In the genomic region with DNA sequence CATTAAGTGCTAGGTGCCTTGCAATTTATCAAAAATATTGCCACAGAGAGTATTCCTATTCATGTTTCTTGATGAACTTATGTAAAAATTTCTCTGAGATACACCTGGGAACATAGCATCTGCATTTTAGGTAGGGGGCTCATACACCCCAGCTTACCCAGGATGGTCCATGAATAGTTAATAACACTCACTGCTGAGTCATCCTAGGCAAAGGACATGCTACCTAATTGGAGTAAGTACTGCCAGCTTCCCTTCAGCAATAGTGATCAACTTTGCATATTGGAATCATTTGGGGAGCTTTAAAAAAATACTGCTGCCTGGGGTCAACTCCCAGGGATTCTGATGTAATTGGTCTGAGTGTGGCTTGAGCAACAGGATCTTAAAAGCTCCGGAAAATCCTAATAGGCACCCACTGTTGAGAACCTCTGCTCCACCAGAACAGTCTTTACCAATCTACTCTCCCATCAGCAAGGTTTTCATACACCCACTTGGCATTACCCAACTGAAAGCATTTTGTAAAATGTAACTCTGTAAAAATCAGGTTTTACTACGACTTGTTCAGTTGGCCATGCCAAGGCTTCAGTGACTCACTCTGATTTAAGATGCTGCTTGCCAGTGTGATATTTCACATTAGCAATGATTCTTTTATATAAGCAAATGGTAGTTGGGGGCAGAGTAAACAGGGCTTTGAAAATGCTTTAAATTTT, we compare ENCODE assay signal across 17 cellular contexts.
DNase-seq lines count a peak whose midpoint lies in the region; ATAC-seq and TF ChIP-seq lines count a peak whose summit lies in the region.
"Had no signal": no experiment of that assay in that cellular context is flagged by ENCODE, and none has a peak within 500 bp of the region (broad histone marks: within the 10 kb centered on the region; RNA-seq: fewer than 3 reads in every experiment).

No MANE protein-coding gene starts in this region.

- POLR2A ChIA-PET in CD8-positive, alpha-beta memory T cell (lab: Charles Lee), result no interaction called here

- TF ChIP-seq CTCF in GM23338 (conservative IDR thresholded peaks at IDR 0.05; ENCODE audit: low read depth in 2 of 2), result no peak
- TF ChIP-seq CTCF in GM20000 (IDR thresholded peaks at IDR 0.05; ENCODE audit: extremely low read depth, missing control alignments), result no peak

- H3F3A ChIP-seq in GM23338 (replicated peaks; ENCODE audit: low read depth), result no peaks in the 10 kb centered on the region

- no peak overlapping the region; the same call in 1 of the 2 replicates for H3K27ac Mint-ChIP-seq in GM23338
- H3K27ac Mint-ChIP-seq in CD8-positive, alpha-beta memory T cell, result no peak overlapping the region
- H3K27ac Mint-ChIP-seq: activated T-helper 1 cell treated with anti-CD3 and anti-CD28 coated beads, Interleukin-12 subunit alpha, Interleukin-12 subunit beta, Interleukin-2, Interleukin-4 antibody, amounts not matched to agents 30 ng/mL and 10 ng/mL and 1 ng/mL, durations not matched to agents 14 hours and 24 hours and 36 hours had no signal

- H3K9me3 Mint-ChIP-seq in GM23338, result no peaks in the 10 kb centered on the region
- no peaks in the 10 kb centered on the region for H3K9me3 Mint-ChIP-seq in CD8-positive, alpha-beta memory T cell

- H3K4me3 ChIP-seq in GM23338 (no peak overlapping the region), skeletal muscle satellite cell (ENCODE audit: low read length) (peak overlapping the region; percentile 15)
- no peak overlapping the region for H3K4me3 ChIP-seq in CD8-positive, alpha-beta memory T cell (ENCODE audit: low read length)

- H4K20me1 ChIP-seq in GM23338 (replicated peaks; ENCODE audit: insufficient read depth), result no peaks in the 10 kb centered on the region

- H3K36me3 Mint-ChIP-seq in GM23338 (ENCODE audit: low read depth), result no peaks in the 10 kb centered on the region
- H3K36me3 Mint-ChIP-seq in CD8-positive, alpha-beta memory T cell, result no peaks in the 10 kb centered on the region

- H3K36me3 ChIP-seq in GM23338 (ENCODE audit: insufficient read depth) (no peaks in the 10 kb centered on the region), skeletal muscle satellite cell (ENCODE audit: insufficient read depth, low read length) (no peaks in the 10 kb centered on the region)
- H3K36me3 ChIP-seq in CD8-positive, alpha-beta memory T cell (ENCODE audit: insufficient read depth, low read length), result no peaks in the 10 kb centered on the region
- H3K36me3 ChIP-seq: brain microvascular endothelial cell had no signal

- H3K9ac ChIP-seq in skeletal muscle satellite cell (ENCODE audit: low read depth, low read length), result peak overlapping the region; percentile 17
- H3K9ac ChIP-seq: KMS-11 had no signal

- intact Hi-C loops in head of caudate nucleus (cut with DNase I), result no loop called here

- peak overlapping the region; percentile 90 for H2AFZ ChIP-seq in GM23338

- H3K4me1 ChIP-seq in GM23338 (ENCODE audit: insufficient read depth) (peaks cover 5% of the 10 kb centered on the region; the same call in 1 of the 2 replicates), skeletal muscle satellite cell (ENCODE audit: control insufficient read depth, insufficient read depth, low read length) (peaks cover 15% of the 10 kb centered on the region)
- no peaks in the 10 kb centered on the region for H3K4me1 ChIP-seq in CD8-positive, alpha-beta memory T cell (ENCODE audit: insufficient read depth, low read length)

- no peaks in the 10 kb centered on the region for H3K79me2 ChIP-seq in GM23338 (replicated peaks; ENCODE audit: insufficient read depth)

- H3K4me1 Mint-ChIP-seq in GM23338, result peaks cover 13% of the 10 kb centered on the region; the same call in 2 of the 3 replicates
- no peaks in the 10 kb centered on the region for H3K4me1 Mint-ChIP-seq in CD8-positive, alpha-beta memory T cell

- peaks cover 18% of the 10 kb centered on the region for H3K9me2 ChIP-seq in GM23338 (ENCODE audit: insufficient read depth)

- H3K4me3 Mint-ChIP-seq in GM23338, result no peak overlapping the region
- no peak overlapping the region for H3K4me3 Mint-ChIP-seq in CD8-positive, alpha-beta memory T cell
- H3K4me3 Mint-ChIP-seq: activated T-helper 1 cell treated with anti-CD3 and anti-CD28 coated beads, Interleukin-12 subunit alpha, Interleukin-12 subunit beta, Interleukin-2, Interleukin-4 antibody, amounts not matched to agents 30 ng/mL and 10 ng/mL and 1 ng/mL, durations not matched to agents 14 hours and 24 hours and 36 hours had no signal

- H3K27me3 ChIP-seq in GM23338 (ENCODE audit: insufficient read depth), result no peaks in the 10 kb centered on the region
- no peaks in the 10 kb centered on the region for H3K27me3 ChIP-seq in skeletal muscle satellite cell (ENCODE audit: control insufficient read depth, insufficient read depth, low read length)
- H3K27me3 ChIP-seq in CD8-positive, alpha-beta memory T cell (ENCODE audit: insufficient read depth, low read length, poor library complexity, severe bottlenecking), result no peaks in the 10 kb centered on the region
- H3K27me3 ChIP-seq: brain microvascular endothelial cell had no signal

- CTCF ChIA-PET in CD8-positive, alpha-beta memory T cell (lab: Charles Lee), result no interaction called here

- DNase-seq in GM23338 (ENCODE audit: low spot score), result no peak
- peak; percentile 43 for DNase-seq in amniotic epithelial cell (ENCODE audit: low read depth)
- DNase-seq in inferior parietal cortex (ENCODE audit: extremely low spot score), result peak; percentile 50
- no peak for DNase-seq in GM20000 (ENCODE audit: low spot score)
- DNase-seq in CD8-positive, alpha-beta memory T cell, result no peak
- DNase-seq in DMS79 (lab: John Stamatoyannopoulos, UW), result no peak
- no peak for DNase-seq in head of caudate nucleus
- DNase-seq: brain microvascular endothelial cell; H7; NCI-H187 treated with DMSO at 0.1 percent for 48 hours; NCI-H774; RPMI8226; stimulated activated CD4-positive, alpha-beta T cell treated with anti-CD3 and anti-CD28 coated beads, Interleukin-2, amount 100 ng/mL, for 48 hours; T1000 had no signal

- 0 out of 2 replicates have a peak overlapping the region, but pooled peaks have one; percentile 15 for H3K4me2 ChIP-seq in GM23338
- H3K4me2 ChIP-seq in skeletal muscle satellite cell (ENCODE audit: low read length), result peak overlapping the region; percentile 62
- H3K4me2 ChIP-seq: KMS-11 had no signal

- no peak overlapping the region for H3K27ac ChIP-seq in GM23338 (ENCODE audit: low read depth)
- H3K27ac ChIP-seq in CD8-positive, alpha-beta memory T cell (ENCODE audit: low read depth, low read length), result no peak overlapping the region
- H3K27ac ChIP-seq: brain microvascular endothelial cell, KMS-11 had no signal

- ATAC-seq in GM23338, result no peak

- H3K9me3 ChIP-seq in skeletal muscle satellite cell (replicated peaks; ENCODE audit: low read length), result no peaks in the 10 kb centered on the region
- no peaks in the 10 kb centered on the region for H3K9me3 ChIP-seq in CD8-positive, alpha-beta memory T cell (ENCODE audit: low read length)

- no peaks in the 10 kb centered on the region for H3K27me3 Mint-ChIP-seq in GM23338 (ENCODE audit: insufficient read depth, low read depth, poor library complexity)
- H3K27me3 Mint-ChIP-seq in CD8-positive, alpha-beta memory T cell, result peaks cover 3 to 21% of the 10 kb centered on the region in 2 donors

TF ChIP-seq in GM23338, 12 proteins besides CTCF, POLR2A, EP300 and RAD21:
- no peak for TF ChIP-seq EZH2phosphoT487 (IDR thresholded peaks at IDR 0.05; ENCODE audit: unreplicated experiment)

Comparison
In these comparisons a context has a peak if more than half of its experiments do, and no peak if none do; other contexts are left out.
1. DNase-seq: peak in amniotic epithelial cell (single experiment) and inferior parietal cortex (single experiment); none in GM23338 (single experiment), GM20000 (single experiment), CD8-positive, alpha-beta memory T cell (0 of 5), DMS79 (single experiment) and head of caudate nucleus (0 of 42).